Comparison of ENCODE assay signal across 1 cellular context in the genomic region with DNA sequence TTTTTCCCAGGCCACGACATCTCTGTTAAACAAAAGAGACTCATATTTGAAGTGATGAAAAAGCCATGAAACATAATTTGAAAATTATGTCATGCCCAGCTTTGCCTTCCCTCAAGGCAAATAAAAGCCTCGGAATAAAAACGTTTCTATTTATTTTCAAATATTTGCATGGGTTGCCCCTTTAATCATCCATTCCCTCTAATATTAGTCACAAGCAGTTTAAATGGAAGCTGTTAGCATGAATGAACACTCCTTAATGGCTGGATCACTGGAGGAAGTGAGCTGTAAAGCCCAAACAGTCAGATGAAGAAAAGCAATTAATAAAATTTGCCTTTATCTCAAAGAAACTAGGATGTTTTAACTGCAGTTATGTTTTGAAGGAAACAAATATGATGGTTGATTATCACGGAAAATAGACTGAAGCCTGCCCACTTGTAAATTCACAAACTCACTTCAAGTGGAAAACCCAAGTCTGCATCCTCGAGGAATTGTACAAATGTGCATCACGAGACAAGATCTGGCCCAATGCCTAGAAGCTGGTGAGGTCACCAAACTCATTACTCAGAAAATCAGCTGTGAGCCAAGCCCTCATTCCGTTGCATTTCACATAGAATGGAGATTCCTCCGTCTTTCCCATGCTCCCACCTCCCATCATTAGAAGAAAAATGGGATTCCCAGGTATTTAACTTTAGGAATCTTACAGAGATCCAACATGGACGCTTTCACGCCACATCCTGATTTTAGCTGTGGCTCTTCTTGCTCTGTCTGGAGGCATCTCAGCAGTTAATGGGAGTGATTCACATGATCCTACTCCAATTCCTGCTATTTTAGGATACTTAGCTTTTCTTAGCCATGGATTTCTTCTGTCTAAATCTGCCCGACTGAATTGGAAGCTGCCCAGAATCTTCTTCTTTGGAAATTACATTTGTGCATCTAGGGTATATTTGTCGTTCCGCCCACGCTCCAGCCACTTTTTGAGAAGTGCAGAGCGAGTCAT.
TF ChIP-seq lines count a peak whose summit lies in the region.

No MANE protein-coding gene starts in this region.

TF ChIP-seq in SK-N-SH, 30 proteins besides CTCF, POLR2A, EP300 and RAD21 (continued from another document):
- TF ChIP-seq JUND (IDR thresholded peaks at IDR 0.05) (peak; percentile 69), SIN3A (IDR thresholded peaks at IDR 0.05; ENCODE audit: borderline replicate concordance, low read depth, low read length) (0 out of 2 replicates have a peak, but pooled peaks have one; percentile 54), EZH2phosphoT487 (IDR thresholded peaks at IDR 0.05; ENCODE audit: borderline replicate concordance, low read depth) (no peak), MEF2A (IDR thresholded peaks at IDR 0.05; ENCODE audit: borderline replicate concordance, low read depth) (peak; percentile 79), TCF12 (IDR thresholded peaks at IDR 0.05) (peak; percentile 68), FOSL2 (IDR thresholded peaks at IDR 0.05; ENCODE audit: borderline replicate concordance, low read depth) (peak; percentile 77), TEAD4 (IDR thresholded peaks at IDR 0.05; ENCODE audit: borderline replicate concordance, insufficient read depth) (peak; percentile 64; the same call in 1 of the 2 replicates)
TF ChIP-seq in SK-N-SH: peak in this region for 15.
